16 cellular contexts compared by ENCODE assay signal in the genomic region with DNA sequence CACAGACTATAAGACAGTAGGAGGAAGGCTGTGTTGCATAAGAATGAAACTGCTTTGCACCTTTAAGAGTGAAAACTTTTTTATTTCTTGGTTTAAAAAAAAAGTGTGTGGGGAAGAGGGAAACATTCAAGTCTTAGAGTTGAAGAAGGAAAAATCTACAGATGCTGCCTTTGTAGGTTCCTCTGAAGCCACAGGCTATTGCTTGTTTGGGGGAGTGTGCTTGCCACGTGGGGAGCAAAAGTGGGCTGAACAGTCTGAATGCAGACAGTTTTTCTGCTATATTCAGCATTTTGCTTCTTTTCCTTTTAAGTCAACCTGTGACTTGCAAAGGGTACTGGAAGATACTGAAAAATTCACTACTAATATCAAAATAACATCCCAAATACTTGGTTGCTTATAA. TPM values are rescaled to one million over a fixed set of nuclear protein-coding genes. Genes with fewer than 3 reads are reported as not detected.
A peak's percentile ranks its signal among the peaks of the same experiment; 100 is the strongest.
DNase-seq lines count a peak whose midpoint lies in the region; ATAC-seq and TF ChIP-seq lines count a peak whose summit lies in the region.
"Had no signal": no experiment of that assay in that cellular context is flagged by ENCODE, and none has a peak within 500 bp of the region (broad histone marks: within the 10 kb centered on the region; RNA-seq: fewer than 3 reads in every experiment).

No MANE protein-coding gene starts in this region.

- H3K4me3 ChIP-seq in HUES48 (ENCODE audit: low read depth, low read length) (no peak overlapping the region), iPS-20b (ENCODE audit: low read length) (0 out of 2 replicates have a peak overlapping the region, but pooled peaks have one; percentile 9), skeletal muscle tissue (ENCODE audit: low read length in 3 of 3) (no peak overlapping the region)
- H3K4me3 ChIP-seq in effector memory CD4-positive, alpha-beta T cell (ENCODE audit: insufficient read depth, low read depth, low read length, poor library complexity, severe bottlenecking) = no peak overlapping the region
- H3K4me3 ChIP-seq: HAP-1, skin epidermis had no signal

- POLR2A ChIA-PET in WTC11 (lab: Charles Lee) = no interaction called here

- H3K9ac ChIP-seq in HUES48 (ENCODE audit: low read depth, low read length) = no peak overlapping the region
- H3K9ac ChIP-seq in iPS-20b (ENCODE audit: low read depth, low read length) = peak overlapping the region; percentile 59; the same call in 1 of the 2 replicates
- peak overlapping the region in 2 of 3 donors; percentile 0 to 6 for H3K9ac ChIP-seq in skeletal muscle tissue (ENCODE audit: low read depth in 1 of 3, low read length in 3 of 3)

- peak overlapping the region; percentile 83 for H3K27ac Mint-ChIP-seq in WTC11
- H3K27ac Mint-ChIP-seq: activated CD4-positive, alpha-beta memory T cell treated with anti-CD3 and anti-CD28 coated beads, Interleukin-2, amount 10 ng/mL, durations not matched to agents 7 days and 5 days; stimulated activated memory B cell treated with anti-CD40 and anti-IgM and Interleukin-4, amounts not matched to agents 10 μg/mL and 1 μg/mL and 100 μg/mL, for 72 hours had no signal

- H3K4me1 Mint-ChIP-seq in WTC11 = peaks cover 51% of the 10 kb centered on the region

- TF ChIP-seq CTCF in WTC11 (IDR thresholded peaks at IDR 0.05) = no peak

- peak overlapping the region; percentile 34 for H3K27ac ChIP-seq in HUES48 (ENCODE audit: low read depth, low read length)
- no peak overlapping the region for H3K27ac ChIP-seq in iPS-20b (ENCODE audit: low read length)
- peak overlapping the region; percentile 20 for H3K27ac ChIP-seq in skeletal muscle tissue (ENCODE audit: low read depth, low read length)
- no peak overlapping the region for H3K27ac ChIP-seq in effector memory CD4-positive, alpha-beta T cell (ENCODE audit: insufficient read depth, low read length, poor library complexity, severe bottlenecking)

- H3K36me3 Mint-ChIP-seq in WTC11 = peaks cover 16% of the 10 kb centered on the region
- H3K36me3 Mint-ChIP-seq: stimulated activated memory B cell treated with anti-CD40 and anti-IgM and Interleukin-4, amounts not matched to agents 10 μg/mL and 1 μg/mL and 100 μg/mL, for 72 hours had no signal

- H3K27me3 Mint-ChIP-seq in WTC11 (ENCODE audit: low read depth) = no peaks in the 10 kb centered on the region

- H3K9me3 ChIP-seq in HUES48 (ENCODE audit: control insufficient read depth, insufficient read depth, low read length) = no peaks in the 10 kb centered on the region
- H3K9me3 ChIP-seq in iPS-20b (ENCODE audit: insufficient read depth, low read depth, low read length) = no peaks in the 10 kb centered on the region
- H3K9me3 ChIP-seq in skeletal muscle tissue (ENCODE audit: control insufficient read depth in 3 of 3, low read length in 3 of 3) = no peaks in the 10 kb centered on the region
- no peaks in the 10 kb centered on the region for H3K9me3 ChIP-seq in effector memory CD4-positive, alpha-beta T cell (ENCODE audit: control insufficient read depth, low read length)
- H3K9me3 ChIP-seq: BE2C, HAP-1 had no signal

- CTCF ChIA-PET in WTC11 (lab: Charles Lee) = no interaction called here

- no peak for DNase-seq in WTC11 (ENCODE audit: low spot score)
- no peak for DNase-seq in effector memory CD4-positive, alpha-beta T cell
- no peak for DNase-seq in superior temporal gyrus (ENCODE audit: extremely low spot score)
- DNase-seq: activated CD4-positive, alpha-beta memory T cell treated with anti-CD3 and anti-CD28 coated beads, Interleukin-2, amount 10 ng/mL, durations not matched to agents 7 days and 5 days; BE2C; mesendoderm; NCI-H187; occipital lobe had no signal

- no peaks in the 10 kb centered on the region for H3K27me3 ChIP-seq in HUES48 (ENCODE audit: control insufficient read depth, insufficient read depth, low read length)
- no peaks in the 10 kb centered on the region for H3K27me3 ChIP-seq in iPS-20b (ENCODE audit: insufficient read depth, low read length)
- H3K27me3 ChIP-seq in skeletal muscle tissue (ENCODE audit: control insufficient read depth in 3 of 3, insufficient read depth in 3 of 3, low read length in 3 of 3) = no peaks in the 10 kb centered on the region
- H3K27me3 ChIP-seq in effector memory CD4-positive, alpha-beta T cell (replicated peaks; ENCODE audit: control insufficient read depth, insufficient read depth, low read length, poor library complexity, severe bottlenecking) = peaks cover 2% of the 10 kb centered on the region
- H3K27me3 ChIP-seq: BE2C had no signal

- H3K4me3 Mint-ChIP-seq in WTC11 = no peak overlapping the region
- H3K4me3 Mint-ChIP-seq: activated CD4-positive, alpha-beta memory T cell treated with anti-CD3 and anti-CD28 coated beads, Interleukin-2, amount 10 ng/mL, durations not matched to agents 7 days and 5 days; stimulated activated memory B cell treated with anti-CD40 and anti-IgM and Interleukin-4, amounts not matched to agents 10 μg/mL and 1 μg/mL and 100 μg/mL, for 72 hours had no signal

- H3K4me1 ChIP-seq in HUES48 (ENCODE audit: control insufficient read depth, insufficient read depth, low read length) (peaks cover 39% of the 10 kb centered on the region), iPS-20b (ENCODE audit: insufficient read depth, low read length) (peaks cover 31% of the 10 kb centered on the region), skeletal muscle tissue (ENCODE audit: control insufficient read depth in 3 of 3, insufficient read depth in 3 of 3, low read length in 3 of 3) (peaks cover 19 to 35% (median 24%) of the 10 kb centered on the region in 3 donors)
- peaks cover under 1% of the 10 kb centered on the region for H3K4me1 ChIP-seq in effector memory CD4-positive, alpha-beta T cell (ENCODE audit: control insufficient read depth, insufficient read depth, low read length, poor library complexity, severe bottlenecking)

- peak; percentile 28; the same call in 1 of the 2 replicates for ATAC-seq in WTC11
- ATAC-seq in HG03280 (IDR thresholded peaks at IDR 0.05; ENCODE audit: unreplicated experiment) = no peak
- no peak for ATAC-seq in HG02623 (IDR thresholded peaks at IDR 0.05; ENCODE audit: unreplicated experiment)
- ATAC-seq: stimulated activated memory B cell treated with anti-CD40 and anti-IgM and Interleukin-4, amounts not matched to agents 10 μg/mL and 1 μg/mL and 100 μg/mL, for 72 hours had no signal

- no peaks in the 10 kb centered on the region for H3K9me3 Mint-ChIP-seq in WTC11
- H3K9me3 Mint-ChIP-seq: activated CD4-positive, alpha-beta memory T cell treated with anti-CD3 and anti-CD28 coated beads, Interleukin-2, amount 10 ng/mL, durations not matched to agents 7 days and 5 days; stimulated activated memory B cell treated with anti-CD40 and anti-IgM and Interleukin-4, amounts not matched to agents 10 μg/mL and 1 μg/mL and 100 μg/mL, for 72 hours had no signal

- peaks cover 16% of the 10 kb centered on the region for H3K36me3 ChIP-seq in HUES48 (ENCODE audit: control insufficient read depth, insufficient read depth, low read length)
- H3K36me3 ChIP-seq in iPS-20b (ENCODE audit: insufficient read depth, low read depth, low read length) = peaks cover 17% of the 10 kb centered on the region
- H3K36me3 ChIP-seq in skeletal muscle tissue (ENCODE audit: control insufficient read depth in 3 of 3, insufficient read depth in 3 of 3, low read length in 3 of 3) = peaks cover 0 to 5% (median 1%) of the 10 kb centered on the region in 3 donors
- no peaks in the 10 kb centered on the region for H3K36me3 ChIP-seq in effector memory CD4-positive, alpha-beta T cell (ENCODE audit: control insufficient read depth, insufficient read depth, low read length)
- H3K36me3 ChIP-seq: HAP-1 had no signal

TF ChIP-seq in WTC11, 78 proteins besides CTCF, POLR2A, EP300 and RAD21 (continues in another document):
- TF ChIP-seq, protein P1, sequence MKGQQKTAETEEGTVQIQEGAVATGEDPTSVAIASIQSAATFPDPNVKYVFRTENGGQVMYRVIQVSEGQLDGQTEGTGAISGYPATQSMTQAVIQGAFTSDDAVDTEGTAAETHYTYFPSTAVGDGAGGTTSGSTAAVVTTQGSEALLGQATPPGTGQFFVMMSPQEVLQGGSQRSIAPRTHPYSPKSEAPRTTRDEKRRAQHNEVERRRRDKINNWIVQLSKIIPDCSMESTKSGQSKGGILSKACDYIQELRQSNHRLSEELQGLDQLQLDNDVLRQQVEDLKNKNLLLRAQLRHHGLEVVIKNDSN (CRISPR knock-in tag; IDR thresholded peaks at IDR 0.05) = no peak
- TF ChIP-seq NR3C1 (CRISPR knock-in tag; conservative IDR thresholded peaks at IDR 0.05; ENCODE audit: low read depth) = no peak
- TF ChIP-seq, protein P2, sequence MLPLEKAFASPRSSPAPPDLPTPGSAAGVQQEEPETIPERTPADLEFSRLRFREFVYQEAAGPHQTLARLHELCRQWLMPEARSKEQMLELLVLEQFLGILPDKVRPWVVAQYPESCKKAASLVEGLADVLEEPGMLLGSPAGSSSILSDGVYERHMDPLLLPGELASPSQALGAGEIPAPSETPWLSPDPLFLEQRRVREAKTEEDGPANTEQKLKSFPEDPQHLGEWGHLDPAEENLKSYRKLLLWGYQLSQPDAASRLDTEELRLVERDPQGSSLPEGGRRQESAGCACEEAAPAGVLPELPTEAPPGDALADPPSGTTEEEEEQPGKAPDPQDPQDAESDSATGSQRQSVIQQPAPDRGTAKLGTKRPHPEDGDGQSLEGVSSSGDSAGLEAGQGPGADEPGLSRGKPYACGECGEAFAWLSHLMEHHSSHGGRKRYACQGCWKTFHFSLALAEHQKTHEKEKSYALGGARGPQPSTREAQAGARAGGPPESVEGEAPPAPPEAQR (CRISPR knock-in tag; IDR thresholded peaks at IDR 0.05) = no peak

RNA-seq across cellular contexts. Expression of gene EFNB2, which starts 36.9 kb away (rescaled TPM):
- 14.9 to 15.9 TPM (median 15.0 TPM) in 3 replicates for total RNA-seq in WTC11 (2021)
- total RNA-seq in skeletal muscle tissue = 14.6 TPM

Comparison
In these comparisons a context has a peak if more than half of its experiments do, and no peak if none do; other contexts are left out.
1. H3K27ac ChIP-seq: peak in HUES48 (single experiment) and skeletal muscle tissue (single experiment); none in iPS-20b (single experiment) and effector memory CD4-positive, alpha-beta T cell (single experiment).